In genomic region chr12:27686147-27686546, GRCh38 we compare ENCODE assay signal across 28 cellular contexts. TPM values are rescaled to one million over a fixed set of nuclear protein-coding genes. Genes with fewer than 3 reads are reported as not detected.
"Had no signal": no experiment of that assay in that cellular context is flagged by ENCODE, and none has a peak within 500 bp of the region (broad histone marks: within the 10 kb centered on the region; RNA-seq: fewer than 3 reads in every experiment).

No MANE protein-coding gene starts in this region.

- ATAC-seq: activated CD4-positive, alpha-beta T cell treated with anti-CD3 and anti-CD28 coated beads for 36 hours; activated CD8-positive, alpha-beta memory T cell treated with anti-CD3 and anti-CD28 coated beads, Interleukin-2, amount 10 ng/mL, durations not matched to agents 7 days and 5 days; activated CD8-positive, alpha-beta T cell treated with anti-CD3 and anti-CD28 coated beads, Interleukin-2, amount 10 ng/mL, durations not matched to agents 7 days and 5 days; activated naive CD8-positive, alpha-beta T cell treated with anti-CD3 and anti-CD28 coated beads, Interleukin-2, amount 50 U/mL, for 24 hours; body of pancreas; esophagus mucosa had no signal

- H3K27ac ChIP-seq: adrenal gland, body of pancreas, coronary artery, dorsolateral prefrontal cortex had no signal

- H3K4me3 ChIP-seq: adrenal gland, body of pancreas, coronary artery, dorsolateral prefrontal cortex had no signal

- H3K27me3 ChIP-seq: adrenal gland, body of pancreas, dorsolateral prefrontal cortex had no signal

- DNase-seq: activated CD4-positive, alpha-beta memory T cell treated with anti-CD3 and anti-CD28 coated beads for 36 hours; activated CD4-positive, alpha-beta T cell treated with anti-CD3 and anti-CD28 coated beads for 36 hours; activated CD4-positive, alpha-beta T cell treated with anti-CD3 and anti-CD28 coated beads, Interleukin-2, amount 10 ng/mL, durations not matched to agents 24 days and 14 days; activated CD4-positive, CD25-positive, alpha-beta regulatory T cell; activated CD4-positive, CD25-positive, alpha-beta regulatory T cell treated with anti-CD3 and anti-CD28 coated beads, Interleukin-2, amount 50 U/mL, for 72 hours; activated CD8-positive, alpha-beta memory T cell treated with anti-CD3 and anti-CD28 coated beads, Interleukin-2, amount 10 ng/mL, durations not matched to agents 7 days and 5 days; activated CD8-positive, alpha-beta memory T cell treated with anti-CD3 and anti-CD28 coated beads, Interleukin-2, amount 50 U/mL, for 4 hours; activated CD8-positive, alpha-beta T cell treated with anti-CD3 and anti-CD28 coated beads, Interleukin-2, amount 10 ng/mL, durations not matched to agents 7 days and 5 days; activated effector memory CD4-positive, alpha-beta T cell treated with anti-CD3 and anti-CD28 coated beads, Interleukin-2, amount 50 U/mL, for 16 hours; activated naive CD4-positive, alpha-beta T cell treated with anti-CD3 and anti-CD28 coated beads for 36 hours; activated naive CD8-positive, alpha-beta T cell treated with anti-CD3 and anti-CD28 coated beads for 36 hours; activated naive CD8-positive, alpha-beta T cell treated with anti-CD3 and anti-CD28 coated beads, Interleukin-2, amount 50 U/mL, for 24 hours; activated T-cell treated with anti-CD3 and anti-CD28 coated beads, Interleukin-2, amount 50 U/mL, for 1 hour; activated T-cell treated with anti-CD3 and anti-CD28 coated beads, Interleukin-2, amount 50 U/mL, for 48 hours; adrenal gland; amygdala; aorta; body of pancreas; caudate nucleus; dorsolateral prefrontal cortex; effector memory CD4-positive, alpha-beta T cell; endodermal cell; foreskin fibroblast; glutamatergic neuron; T-helper 2 cell had no signal

- H3K4me1 ChIP-seq: adrenal gland, body of pancreas had no signal

- H3K9me3 ChIP-seq: adrenal gland, body of pancreas had no signal

RNA-seq across cellular contexts. Expression of gene REP15, which starts 10.1 kb away (rescaled TPM):
- total RNA-seq: activated CD4-positive, alpha-beta T cell treated with anti-CD3 and anti-CD28 coated beads for 36 hours; epithelial cell of proximal tubule had no signal
